In genomic region chr2:73674696-73675157, GRCh38 we compare ENCODE assay signal across 11 cellular contexts. TPM values are rescaled to one million over a fixed set of nuclear protein-coding genes. Genes with fewer than 3 reads are reported as not detected.
DNase-seq lines count a peak whose midpoint lies in the region; ATAC-seq, FAIRE-seq and TF ChIP-seq lines count a peak whose summit lies in the region.
"Not testable (repeated sequence)": the region's sequence is repeated elsewhere in the genome, so short reads cannot be mapped to it uniquely, and the experiment has no call there.
"Had no signal": no experiment of that assay in that cellular context is flagged by ENCODE, and none has a peak within 500 bp of the region (broad histone marks: within the 10 kb centered on the region; RNA-seq: fewer than 3 reads in every experiment).

No MANE protein-coding gene starts in this region.

- not testable (repeated sequence) for H3K4me3 ChIP-seq in Karpas-422 (ENCODE audit: low read length); bronchial epithelial cell (ENCODE audit: low read depth, low read length)

- H3K9ac ChIP-seq in Karpas-422 (ENCODE audit: low read length): not testable (repeated sequence)

- H3K9me3 Mint-ChIP-seq in activated T-cell treated with anti-CD3 and anti-CD28 coated beads, Interleukin-2, amount 50 U/mL, for 72 hours; stimulated activated naive CD8-positive, alpha-beta T cell treated with anti-CD3 and anti-CD28 coated beads, Interleukin-15, amount 100 ng/mL, for 72 hours: not testable (repeated sequence)

- not testable (repeated sequence) for TF ChIP-seq CTCF in GM20000 (IDR thresholded peaks at IDR 0.05; ENCODE audit: extremely low read depth, missing control alignments); bronchial epithelial cell (IDR thresholded peaks at IDR 0.05; ENCODE audit: insufficient read depth, low read length, severe bottlenecking)

- H3K9me3 ChIP-seq in Karpas-422 (ENCODE audit: low read length): not testable (repeated sequence)

- H3K4me2 ChIP-seq in Karpas-422 (ENCODE audit: low read depth, low read length, poor library complexity, severe bottlenecking): not testable (repeated sequence)

- not testable (repeated sequence) for H4K20me1 ChIP-seq in Karpas-422 (ENCODE audit: insufficient read depth, low read depth, low read length)

- not testable (repeated sequence) for DNase-seq in GM12891 (ENCODE audit: insufficient read length, low spot score); activated T-cell treated with anti-CD3 and anti-CD28 coated beads, Interleukin-2, amount 50 U/mL, for 72 hours; stimulated activated naive CD8-positive, alpha-beta T cell treated with anti-CD3 and anti-CD28 coated beads, Interleukin-15, amount 100 ng/mL, for 72 hours
- peak; percentile 7 for DNase-seq in GM20000 (ENCODE audit: low spot score)
- peak; percentile 58 for DNase-seq in Karpas-422
- peak; percentile 11 for DNase-seq in bronchial epithelial cell (ENCODE audit: low read depth)
- peak; percentile 1 for DNase-seq in iris pigment epithelial cell (ENCODE audit: low read depth)

- not testable (repeated sequence) for H3K27me3 ChIP-seq in Karpas-422 (ENCODE audit: low read length); bronchial epithelial cell (ENCODE audit: control insufficient read depth, insufficient read depth, low read length)

- not testable (repeated sequence) for H3K27me3 Mint-ChIP-seq in activated T-cell treated with anti-CD3 and anti-CD28 coated beads, Interleukin-2, amount 50 U/mL, for 72 hours (ENCODE audit: low read depth); stimulated activated naive CD8-positive, alpha-beta T cell treated with anti-CD3 and anti-CD28 coated beads, Interleukin-15, amount 100 ng/mL, for 72 hours

- H3K4me1 Mint-ChIP-seq in activated T-cell treated with anti-CD3 and anti-CD28 coated beads, Interleukin-2, amount 50 U/mL, for 72 hours (ENCODE audit: low read depth); stimulated activated naive CD8-positive, alpha-beta T cell treated with anti-CD3 and anti-CD28 coated beads, Interleukin-15, amount 100 ng/mL, for 72 hours: not testable (repeated sequence)

- not testable (repeated sequence) for H3K79me2 ChIP-seq in Karpas-422 (ENCODE audit: low read length)

- not testable (repeated sequence) for H3K4me3 Mint-ChIP-seq in activated T-cell treated with anti-CD3 and anti-CD28 coated beads, Interleukin-2, amount 50 U/mL, for 72 hours; stimulated activated naive CD8-positive, alpha-beta T cell treated with anti-CD3 and anti-CD28 coated beads, Interleukin-15, amount 100 ng/mL, for 72 hours

- FAIRE-seq in GM12891 (lab: Jason Lieb, UNC): peak; percentile 85
- not testable (repeated sequence) for FAIRE-seq in bronchial epithelial cell (lab: Jason Lieb, UNC)

- TF ChIP-seq POLR2A in GM12891 (IDR thresholded peaks at IDR 0.05; ENCODE audit: low read depth, low read length): not testable (repeated sequence)

- H3K36me3 Mint-ChIP-seq in activated T-cell treated with anti-CD3 and anti-CD28 coated beads, Interleukin-2, amount 50 U/mL, for 72 hours (ENCODE audit: insufficient read depth in 2 of 2): not testable (repeated sequence)

- H3K4me1 ChIP-seq in Karpas-422 (ENCODE audit: low read length): not testable (repeated sequence)

- peak; percentile 52 for ATAC-seq in HG02885 (IDR thresholded peaks at IDR 0.05; ENCODE audit: poor library complexity, unreplicated experiment)
- peak; percentile 70 to 71 for ATAC-seq in activated T-cell treated with anti-CD3 and anti-CD28 coated beads, Interleukin-2, amount 50 U/mL, for 72 hours (replicated peaks in 1 of 2)
- ATAC-seq in stimulated activated naive CD8-positive, alpha-beta T cell treated with anti-CD3 and anti-CD28 coated beads, Interleukin-15, amount 100 ng/mL, for 72 hours: peak; percentile 52

- not testable (repeated sequence) for H3K27ac Mint-ChIP-seq in activated T-cell treated with anti-CD3 and anti-CD28 coated beads, Interleukin-2, amount 50 U/mL, for 72 hours; stimulated activated naive CD8-positive, alpha-beta T cell treated with anti-CD3 and anti-CD28 coated beads, Interleukin-15, amount 100 ng/mL, for 72 hours

- H3K36me3 ChIP-seq in Karpas-422 (ENCODE audit: insufficient read depth, low read length); bronchial epithelial cell (ENCODE audit: control insufficient read depth, insufficient read depth, low read length): not testable (repeated sequence)

- H2AFZ ChIP-seq in Karpas-422 (ENCODE audit: low read length): not testable (repeated sequence)

- not testable (repeated sequence) for H3K9me2 ChIP-seq in Karpas-422 (replicated peaks; ENCODE audit: insufficient read depth, low read length)

- not testable (repeated sequence) for H3K27ac ChIP-seq in Karpas-422 (ENCODE audit: low read length)

RNA-seq across cellular contexts. Expression of gene NAT8, which starts 32.5 kb away (rescaled TPM):
- polyA plus RNA-seq in GM12891 (2012; ENCODE audit: low read depth, missing spikeins): not detected
- total RNA-seq in Karpas-422 (2014; rRNA removed; shearing (Covaris generic); ENCODE audit: low replicate concordance): not detected in 2 replicates
- not detected for total RNA-seq in activated T-cell treated with anti-CD3 and anti-CD28 coated beads, Interleukin-2, amount 50 U/mL, for 72 hours
- total RNA-seq in bronchial epithelial cell: not detected in 2 replicates
- total RNA-seq: T-cell had no signal
- polyA plus RNA-seq: IgD-negative memory B cell, SK-N-SH had no signal
